In the genomic region with DNA sequence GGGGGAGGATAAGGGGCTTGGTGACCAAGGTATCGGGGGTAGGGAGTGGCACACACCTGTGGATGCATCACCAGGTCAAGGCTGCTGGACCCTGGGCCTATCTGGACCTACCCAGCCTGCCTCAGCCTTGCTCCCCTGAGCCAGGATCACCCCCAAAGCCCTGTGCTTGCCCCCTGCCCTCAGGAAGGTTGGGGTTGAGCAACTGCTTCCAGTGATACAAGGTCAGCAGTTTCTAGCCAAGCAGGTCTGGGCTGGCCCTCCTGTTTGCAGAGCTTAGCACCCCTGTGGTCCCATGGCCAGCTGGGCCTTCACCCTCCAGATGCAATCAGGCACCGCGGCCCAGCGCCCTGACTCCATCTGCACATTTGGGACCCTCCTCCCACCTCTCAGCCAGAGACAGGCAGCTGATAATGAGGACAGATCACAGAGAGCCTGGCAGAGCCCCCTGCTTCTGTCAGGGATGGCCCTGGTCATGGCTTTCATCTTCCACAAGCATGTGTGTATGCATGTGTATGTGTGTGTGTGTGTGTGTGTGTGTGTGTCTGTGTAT, we compare ENCODE assay signal across 20 cellular contexts.
DNase-seq lines count a peak whose midpoint lies in the region; FAIRE-seq and TF ChIP-seq lines count a peak whose summit lies in the region.
"Had no signal": no experiment of that assay in that cellular context is flagged by ENCODE, and none has a peak within 500 bp of the region (broad histone marks: within the 10 kb centered on the region; RNA-seq: fewer than 3 reads in every experiment).

No MANE protein-coding gene starts in this region.

- CTCF ChIA-PET in HEK293 (lab: Yijun Ruan, JAX): interaction anchor here (0.6 to 5.2 kb wide), 4 partner anchors 13 to 948 kb away, joined by 3 to 28 read pairs (median 22); no protein-coding TSS in a partner anchor

- no peak for TF ChIP-seq EP300 in suprapubic skin (IDR thresholded peaks at IDR 0.05)

- POLR2A ChIA-PET in HEK293 (lab: Yijun Ruan, JAX): no interaction called here

- H3K9ac ChIP-seq in NT2/D1 (ENCODE audit: insufficient read length, low read depth): peak overlapping the region; percentile 12

- WGBS in suprapubic skin: 93% methylated on average over 3 of the region's 4 CpGs

- H3K27me3 ChIP-seq in NT2/D1 (ENCODE audit: insufficient read depth, insufficient read length) (peaks cover 3% of the 10 kb centered on the region), suprapubic skin (no peaks in the 10 kb centered on the region)

- no peak for FAIRE-seq in GM12892 (lab: Jason Lieb, UNC)
- FAIRE-seq: GM19239 had no signal

- H3K36me3 ChIP-seq in HEK293 (ENCODE audit: control insufficient read depth in 2 of 2, insufficient read depth in 1 of 2, low read length in 2 of 2) (no peaks in the 10 kb centered on the region), NT2/D1 (ENCODE audit: insufficient read depth, insufficient read length, low read length) (no peaks in the 10 kb centered on the region), suprapubic skin (no peaks in the 10 kb centered on the region)

- H3K9me3 ChIP-seq in HEK293 (ENCODE audit: control insufficient read depth, insufficient read depth, low read depth, low read length) (no peaks in the 10 kb centered on the region), NT2/D1 (ENCODE audit: insufficient read depth, low read length) (no peaks in the 10 kb centered on the region), suprapubic skin (no peaks in the 10 kb centered on the region)

- H3K4me1 ChIP-seq in HEK293 (ENCODE audit: control insufficient read depth, insufficient read depth, low read length) (no peaks in the 10 kb centered on the region), NT2/D1 (ENCODE audit: insufficient read depth, insufficient read length) (peaks cover 39% of the 10 kb centered on the region), suprapubic skin (peaks cover 13% of the 10 kb centered on the region)

- H3K4me3 ChIP-seq in HEK293 (ENCODE audit: low read depth, low read length) (no peak overlapping the region), NT2/D1 (ENCODE audit: insufficient read length, low read depth) (no peak overlapping the region), suprapubic skin (no peak overlapping the region)

- DNase-seq in NCI-H748 (lab: John Stamatoyannopoulos, UW; ENCODE audit: unreplicated experiment) (peak; percentile 4), NCI-H748 treated with DMSO at 0.1 percent for 48 hours (lab: John Stamatoyannopoulos, UW) (no peak), NT2/D1 (ENCODE audit: low read depth, low spot score) (no peak), suprapubic skin (ENCODE audit: low spot score in 2 of 2) (no peak), T-helper 2 cell (no peak), GM12892 (ENCODE audit: insufficient read length) (no peak)
- DNase-seq: CD4-positive, CD25-positive, alpha-beta regulatory T cell; COR-L47; EL; GF-D8; Karpas-422; MV-4-11; NCI-H1105 treated with DMSO at 0.1 percent for 48 hours; NCI-H1694 treated with DMSO at 0.1 percent for 48 hours; NCI-H2081 treated with DMSO at 0.1 percent for 48 hours; NCI-H2171 treated with DMSO at 0.1 percent for 48 hours; NCI-H82; SW 1271 had no signal

- H3K27ac ChIP-seq in HEK293 (ENCODE audit: extremely low read depth, low read depth, low read length): no peak overlapping the region
- peak overlapping the region; percentile 35 for H3K27ac ChIP-seq in suprapubic skin

- no peak for TF ChIP-seq POLR2A in suprapubic skin (IDR thresholded peaks at IDR 0.05)
- TF ChIP-seq POLR2A in GM12892 (IDR thresholded peaks at IDR 0.05; ENCODE audit: low read depth, low read length): no peak

- TF ChIP-seq CTCF in HEK293 (tag by site-specific recombination; IDR thresholded peaks at IDR 0.05) (no peak), suprapubic skin (IDR thresholded peaks at IDR 0.05) (no peak)

TF ChIP-seq in HEK293, 187 proteins besides CTCF, POLR2A, EP300 and RAD21:
- TF ChIP-seq ZNF510 (tag by site-specific recombination; IDR thresholded peaks at IDR 0.05; ENCODE audit: insufficient replicate concordance): no peak
- TF ChIP-seq SCRT2 (tag by site-specific recombination; IDR thresholded peaks at IDR 0.05): peak; percentile 35; the same call in 1 of the 2 replicates
